In genomic region chr1:108563808-108564207, GRCh38 we compare ENCODE assay signal across 1 cellular context.
TF ChIP-seq lines count a peak whose summit lies in the region.

No MANE protein-coding gene starts in this region.

TF ChIP-seq in K562, 482 proteins besides CTCF, POLR2A, EP300 and RAD21 (continues in another document):
- no peak for TF ChIP-seq GATA2 (CRISPR knock-in tag; IDR thresholded peaks at IDR 0.05)
- TF ChIP-seq ZNF253 (CRISPR knock-in tag; conservative IDR thresholded peaks at IDR 0.05) = no peak
- peak; percentile 58; the same call in 1 of the 2 replicates for TF ChIP-seq NFE2 (IDR thresholded peaks at IDR 0.05; ENCODE audit: low read depth)
- no peak for TF ChIP-seq GMEB1 (CRISPR knock-in tag; IDR thresholded peaks at IDR 0.05)
- TF ChIP-seq CHAMP1 (IDR thresholded peaks at IDR 0.05) = no peak
- no peak for TF ChIP-seq ZNF140 (CRISPR knock-in tag; IDR thresholded peaks at IDR 0.05)
- no peak for TF ChIP-seq FIP1L1 (IDR thresholded peaks at IDR 0.05; ENCODE audit: low read depth, low read length, poor library complexity, severe bottlenecking)
- no peak for TF ChIP-seq ZNF699 (CRISPR knock-in tag; IDR thresholded peaks at IDR 0.05; ENCODE audit: insufficient replicate concordance)
- no peak for TF ChIP-seq RB1 (IDR thresholded peaks at IDR 0.05; ENCODE audit: low read depth)
- TF ChIP-seq CUX1 (CRISPR knock-in tag; IDR thresholded peaks at IDR 0.05) = peak; percentile 69; the same call in 1 of the 2 replicates
- no peak for TF ChIP-seq REST (CRISPR knock-in tag; IDR thresholded peaks at IDR 0.05; ENCODE audit: low read depth)
- TF ChIP-seq PHF20 (IDR thresholded peaks at IDR 0.05; ENCODE audit: partially characterized antibody) = no peak
- TF ChIP-seq FOXJ3 (CRISPR knock-in tag; IDR thresholded peaks at IDR 0.05) = no peak
- TF ChIP-seq CCNT2 (IDR thresholded peaks at IDR 0.05; ENCODE audit: borderline replicate concordance, extremely low read depth, insufficient read length, low read depth, low read length) = no peak
- TF ChIP-seq ARID4B (CRISPR knock-in tag; IDR thresholded peaks at IDR 0.05) = no peak
- no peak for TF ChIP-seq MAFK (IDR thresholded peaks at IDR 0.05; ENCODE audit: low read length)
- no peak for TF ChIP-seq RBM25 (IDR thresholded peaks at IDR 0.05; ENCODE audit: low read depth, low read length, severe bottlenecking)
- TF ChIP-seq ZBTB49 (CRISPR knock-in tag; IDR thresholded peaks at IDR 0.05; ENCODE audit: borderline replicate concordance) = no peak
- TF ChIP-seq ZNF57 (CRISPR knock-in tag; IDR thresholded peaks at IDR 0.05) = no peak
- TF ChIP-seq SNAPC5 (CRISPR knock-in tag; IDR thresholded peaks at IDR 0.05) = no peak
- TF ChIP-seq ZEB2 (IDR thresholded peaks at IDR 0.05) = no peak
- TF ChIP-seq ZNF511 (CRISPR knock-in tag; IDR thresholded peaks at IDR 0.05) = no peak
- TF ChIP-seq DDX20 (tag; IDR thresholded peaks at IDR 0.05; ENCODE audit: low read depth) = no peak
- no peak for TF ChIP-seq BCL6 (CRISPR knock-in tag; IDR thresholded peaks at IDR 0.05)
- no peak for TF ChIP-seq DACH1 (IDR thresholded peaks at IDR 0.05; ENCODE audit: partially characterized antibody)
- TF ChIP-seq RNF2 (IDR thresholded peaks at IDR 0.05) = no peak
- TF ChIP-seq MAFF (IDR thresholded peaks at IDR 0.05; ENCODE audit: low read length) = peak; percentile 41; the same call in 1 of the 2 replicates
- no peak for TF ChIP-seq NFATC3 (IDR thresholded peaks at IDR 0.05)
- TF ChIP-seq MAFG (tag; conservative IDR thresholded peaks at IDR 0.05) = 0 out of 2 replicates have a peak, but pooled peaks have one; percentile 4
- TF ChIP-seq ZFP1 (CRISPR knock-in tag; IDR thresholded peaks at IDR 0.05) = no peak
- no peak for TF ChIP-seq POU5F1 (IDR thresholded peaks at IDR 0.05; ENCODE audit: borderline replicate concordance, low read depth, low read length, partially characterized antibody)
- no peak for TF ChIP-seq FOXP4 (CRISPR knock-in tag; IDR thresholded peaks at IDR 0.05; ENCODE audit: borderline replicate concordance)
- no peak for TF ChIP-seq HDGF (IDR thresholded peaks at IDR 0.05)
- TF ChIP-seq PRMT5 (CRISPR knock-in tag; IDR thresholded peaks at IDR 0.05) = no peak
- no peak for TF ChIP-seq ZFPM2 (CRISPR knock-in tag; IDR thresholded peaks at IDR 0.05)
